In the genomic region with DNA sequence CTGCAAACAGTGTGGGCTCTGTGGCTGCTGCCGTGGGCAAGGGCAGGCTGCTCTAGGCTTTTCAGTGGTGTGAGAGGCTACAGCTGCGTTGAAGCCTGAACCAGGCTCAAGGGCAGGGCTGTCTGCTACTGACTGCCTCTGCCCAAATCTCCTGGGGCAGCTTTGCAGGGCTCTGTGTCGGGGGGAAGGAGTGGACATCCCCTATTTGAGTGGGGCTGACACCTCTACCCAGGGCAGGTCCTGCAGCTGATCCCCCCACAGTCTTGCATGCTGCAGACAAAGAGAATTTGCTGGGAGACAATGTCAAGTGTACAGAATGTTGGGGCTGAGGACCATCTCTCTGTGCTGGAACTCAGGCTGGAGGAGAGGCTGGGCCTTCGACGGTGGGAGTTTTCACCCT, we compare ENCODE assay signal across 18 cellular contexts.
"Had no signal": no experiment of that assay in that cellular context is flagged by ENCODE, and none has a peak within 500 bp of the region (broad histone marks: within the 10 kb centered on the region; RNA-seq: fewer than 3 reads in every experiment).

No MANE protein-coding gene starts in this region.

- H3K9me3 Mint-ChIP-seq: immature natural killer cell had no signal

- H3K36me3 ChIP-seq: tibial artery had no signal

- H3K4me1 Mint-ChIP-seq: activated naive CD8-positive, alpha-beta T cell treated with anti-CD3 and anti-CD28 coated beads, Interleukin-2, amount 50 U/mL, for 24 hours; immature natural killer cell; nephron had no signal

- H3K4me1 ChIP-seq: tibial artery had no signal

- FAIRE-seq: urothelium cell line had no signal

- H3K27ac ChIP-seq: SK-N-MC, tibial artery had no signal

- H3K4me3 Mint-ChIP-seq: activated naive CD8-positive, alpha-beta T cell treated with anti-CD3 and anti-CD28 coated beads, Interleukin-2, amount 50 U/mL, for 24 hours; immature natural killer cell; nephron; stimulated activated naive CD8-positive, alpha-beta T cell treated with anti-CD3 and anti-CD28 coated beads, Interleukin-15, Interleukin-2, amounts not matched to agents 100 ng/mL and 50 ng/mL, for 24 hours had no signal

- H3K9me3 ChIP-seq: tibial artery had no signal

- H3K36me3 Mint-ChIP-seq: immature natural killer cell had no signal

- H3K4me3 ChIP-seq: SK-N-MC, tibial artery had no signal

- DNase-seq: activated CD4-positive, alpha-beta T cell treated with anti-CD3 and anti-CD28 coated beads for 1 hour; activated gamma-delta T cell; activated naive CD4-positive, alpha-beta T cell treated with anti-CD3 and anti-CD28 coated beads, Interleukin-2, amount 50 U/mL, for 16 hours; activated naive CD8-positive, alpha-beta T cell treated with anti-CD3 and anti-CD28 coated beads, Interleukin-2, amount 50 U/mL, for 24 hours; activated T-cell treated with anti-CD3 and anti-CD28 coated beads, Interleukin-2, amount 50 U/mL, for 48 hours; cerebellar nuclear complex; effector CD8-positive, alpha-beta T cell; foreskin melanocyte; immature natural killer cell; left ventricle myocardium superior; mammary epithelial cell; midbrain; substantia nigra had no signal

- H3K27ac Mint-ChIP-seq: activated naive CD8-positive, alpha-beta T cell treated with anti-CD3 and anti-CD28 coated beads, Interleukin-2, amount 50 U/mL, for 24 hours; immature natural killer cell; nephron; stimulated activated naive CD8-positive, alpha-beta T cell treated with anti-CD3 and anti-CD28 coated beads, Interleukin-15, Interleukin-2, amounts not matched to agents 100 ng/mL and 50 ng/mL, for 24 hours had no signal
